In genomic region chr10:43408710-43409384, GRCh38 we compare ENCODE assay signal across 8 cellular contexts. TPM values are rescaled to one million over a fixed set of nuclear protein-coding genes. Genes with fewer than 3 reads are reported as not detected.
A peak's percentile ranks its signal among the peaks of the same experiment; 100 is the strongest.
DNase-seq lines count a peak whose midpoint lies in the region; ATAC-seq and TF ChIP-seq lines count a peak whose summit lies in the region.

A gene with protein sequence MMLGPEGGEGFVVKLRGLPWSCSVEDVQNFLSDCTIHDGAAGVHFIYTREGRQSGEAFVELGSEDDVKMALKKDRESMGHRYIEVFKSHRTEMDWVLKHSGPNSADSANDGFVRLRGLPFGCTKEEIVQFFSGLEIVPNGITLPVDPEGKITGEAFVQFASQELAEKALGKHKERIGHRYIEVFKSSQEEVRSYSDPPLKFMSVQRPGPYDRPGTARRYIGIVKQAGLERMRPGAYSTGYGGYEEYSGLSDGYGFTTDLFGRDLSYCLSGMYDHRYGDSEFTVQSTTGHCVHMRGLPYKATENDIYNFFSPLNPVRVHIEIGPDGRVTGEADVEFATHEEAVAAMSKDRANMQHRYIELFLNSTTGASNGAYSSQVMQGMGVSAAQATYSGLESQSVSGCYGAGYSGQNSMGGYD (minus strand): TSS chr10:43409186. CDS start chr10:43387884, 21,302 bp downstream.

- H3K27ac ChIP-seq in HUES6 (ENCODE audit: low read depth, low read length) (peak within 1 kb of the TSS; percentile 96), OCI-LY1 (ENCODE audit: low read depth, low read length, poor library complexity, severe bottlenecking) (peak within 1 kb of the TSS; percentile 91)

- DNase-seq in D341Med (ENCODE audit: low spot score) (peak; percentile 97), endothelial cell (ENCODE audit: low spot score) (peak; percentile 94), midbrain (lab: John Stamatoyannopoulos, UW) (peak; percentile 96)
- DNase-seq in activated CD8-positive, alpha-beta memory T cell treated with anti-CD3 and anti-CD28 coated beads, Interleukin-2, amount 50 U/mL, for 48 hours = peak; percentile 97
- DNase-seq in stimulated activated CD8-positive, alpha-beta memory T cell treated with anti-CD3 and anti-CD28 coated beads, Interleukin-15, amount 100 ng/mL, for 48 hours (ENCODE audit: low read depth in 2 of 2) = peak; percentile 93 to 94

- H3K9ac ChIP-seq in HUES6 (ENCODE audit: low read length) = peak within 1 kb of the TSS; percentile 98
- peak within 1 kb of the TSS; percentile 99 for H3K9ac ChIP-seq in OCI-LY1 (ENCODE audit: low read length)

- peak within 1 kb of the TSS; percentile 97 for H3K4me3 Mint-ChIP-seq in endothelial cell (ENCODE audit: unreplicated experiment)

- H3K4me2 ChIP-seq in OCI-LY1 (ENCODE audit: low read length) = peak within 1 kb of the TSS; percentile 97

- no peaks in the 10 kb centered on the region for H4K20me1 ChIP-seq in OCI-LY1 (ENCODE audit: insufficient read depth, low read length)

- H3K4me3 ChIP-seq in HUES6 (ENCODE audit: low read depth, low read length) (peak within 1 kb of the TSS; percentile 91), OCI-LY1 (ENCODE audit: low read depth, low read length, poor library complexity, severe bottlenecking) (peak within 1 kb of the TSS; percentile 95)

- TF ChIP-seq CTCF in OCI-LY1 (IDR thresholded peaks at IDR 0.05; ENCODE audit: low read length) (no peak), endothelial cell (IDR thresholded peaks at IDR 0.05; ENCODE audit: unreplicated experiment) (no peak)

- H3K36me3 ChIP-seq in HUES6 (ENCODE audit: control insufficient read depth, insufficient read depth, low read length) = no peaks in the 10 kb centered on the region
- H3K36me3 ChIP-seq in OCI-LY1 (ENCODE audit: insufficient read depth, low read length) = peaks cover 21% of the 10 kb centered on the region

- no peaks in the 10 kb centered on the region for H3K9me2 ChIP-seq in OCI-LY1 (ENCODE audit: low read depth, low read length)

- H3K4me1 Mint-ChIP-seq in endothelial cell (ENCODE audit: unreplicated experiment) = peaks cover 19% of the 10 kb centered on the region

- H3K27me3 Mint-ChIP-seq in endothelial cell (ENCODE audit: unreplicated experiment) = peaks cover 16% of the 10 kb centered on the region

- H3K79me2 ChIP-seq in OCI-LY1 (ENCODE audit: insufficient read depth, low read length) = peaks cover 43% of the 10 kb centered on the region

- no peaks in the 10 kb centered on the region for H3K27me3 ChIP-seq in HUES6 (ENCODE audit: control insufficient read depth, insufficient read depth, low read length)
- H3K27me3 ChIP-seq in OCI-LY1 (ENCODE audit: insufficient read depth, low read length) = no peaks in the 10 kb centered on the region

- ATAC-seq in GM21447 (IDR thresholded peaks at IDR 0.05; ENCODE audit: unreplicated experiment) = peak; percentile 59

- H3K27ac Mint-ChIP-seq in endothelial cell (ENCODE audit: unreplicated experiment) = peak within 1 kb of the TSS; percentile 99

- no peaks in the 10 kb centered on the region for H3K36me3 Mint-ChIP-seq in endothelial cell (ENCODE audit: low read depth, unreplicated experiment)

- H3K9me3 ChIP-seq in HUES6 (ENCODE audit: control insufficient read depth, insufficient read depth, low read depth, low read length) = no peaks in the 10 kb centered on the region
- no peaks in the 10 kb centered on the region for H3K9me3 ChIP-seq in OCI-LY1 (ENCODE audit: low read length)

- H3F3A ChIP-seq in OCI-LY1 (ENCODE audit: insufficient read depth, low read length) = 0 out of 2 replicates have a peak, but pooled peaks cover 3% of the 10 kb centered on the region

- H3K4me1 ChIP-seq in HUES6 (ENCODE audit: control insufficient read depth, insufficient read depth, low read length) = peaks cover 18% of the 10 kb centered on the region
- peaks cover 42% of the 10 kb centered on the region for H3K4me1 ChIP-seq in OCI-LY1 (ENCODE audit: insufficient read depth, low read length, severe bottlenecking)

- H3K9me3 Mint-ChIP-seq in endothelial cell (ENCODE audit: unreplicated experiment) = no peaks in the 10 kb centered on the region

- H2AFZ ChIP-seq in OCI-LY1 (ENCODE audit: low read length) = no peak within 1 kb of the TSS

RNA-seq across cellular contexts. Expression of the gene that starts here (rescaled TPM):
- total RNA-seq in endothelial cell (ENCODE audit: unreplicated experiment) = 194 TPM

Comparison
In these comparisons a context has a peak if more than half of its experiments do, and no peak if none do; other contexts are left out.
1. Peak in every context shown above with its lines: DNase-seq, ATAC-seq, H3K4me3 ChIP-seq and H3K27ac ChIP-seq.